In genomic region chr1:30738040-30738441, GRCh38 we compare ENCODE assay signal across 18 cellular contexts. TPM values are rescaled to one million over a fixed set of nuclear protein-coding genes. Genes with fewer than 3 reads are reported as not detected.
DNase-seq lines count a peak whose midpoint lies in the region; ATAC-seq, FAIRE-seq and TF ChIP-seq lines count a peak whose summit lies in the region.
"Had no signal": no experiment of that assay in that cellular context is flagged by ENCODE, and none has a peak within 500 bp of the region (broad histone marks: within the 10 kb centered on the region; RNA-seq: fewer than 3 reads in every experiment).

No MANE protein-coding gene starts in this region.

- no peaks in the 10 kb centered on the region for H3K9me2 ChIP-seq in OCI-LY7 (ENCODE audit: insufficient read depth, low read length)

- H3K9me3 ChIP-seq in OCI-LY7 (ENCODE audit: low read length) (no peaks in the 10 kb centered on the region), K562 (replicated peaks; ENCODE audit: control insufficient read depth, insufficient read depth, low read depth, low read length) (peaks cover 9% of the 10 kb centered on the region), A673 (ENCODE audit: low read depth, low read length, poor library complexity, severe bottlenecking) (no peaks in the 10 kb centered on the region)
- H3K9me3 ChIP-seq: gastrocnemius medialis, tibial artery had no signal

- no peaks in the 10 kb centered on the region for H3K27me3 Mint-ChIP-seq in activated T-cell treated with anti-CD3 and anti-CD28 coated beads, Interleukin-2, amount 50 U/mL, for 24 hours

- 27% methylated on average over 5 of the region's 5 CpGs for WGBS in K562 (ENCODE audit: insufficient coverage, low coverage, missing lambda C conversion rate)

- H3K4me3 ChIP-seq in OCI-LY7 (ENCODE audit: low read depth, low read length, poor library complexity, severe bottlenecking), result no peak overlapping the region
- no peak overlapping the region for H3K4me3 ChIP-seq in K562
- H3K4me3 ChIP-seq in A673 (ENCODE audit: low read depth, low read length, poor library complexity, severe bottlenecking), result no peak overlapping the region
- H3K4me3 ChIP-seq: gastrocnemius medialis, GM23248, tibial artery had no signal

- POLR2A ChIA-PET in OCI-LY7 (lab: Charles Lee) (no interaction called here), K562 (lab: Yijun Ruan, JAX) (interaction anchor here (2.3 kb wide), 1 partner anchor 12 kb away, joined by 7 read pairs; no protein-coding TSS in a partner anchor), A673 (lab: Charles Lee; ENCODE audit: low non-redundant PET) (no interaction called here)

- TF ChIP-seq CTCF in OCI-LY7 (conservative IDR thresholded peaks at IDR 0.05; ENCODE audit: low read length) (0 out of 2 replicates have a peak, but pooled peaks have one; percentile 20), K562 (IDR thresholded peaks at IDR 0.05 in 2 of 3, conservative IDR thresholded peaks at IDR 0.05 in 1 of 3; ENCODE audit: insufficient read depth in 2 of 3, low read depth in 1 of 3, low read length in 3 of 3) (peak in 1 of 3 experiments; percentile 69; a peak in 3 of 6 replicates), A673 (conservative IDR thresholded peaks at IDR 0.05; ENCODE audit: low read depth, low read length) (no peak)

- no peak overlapping the region for H3K4me3 Mint-ChIP-seq in activated T-cell treated with anti-CD3 and anti-CD28 coated beads, Interleukin-2, amount 50 U/mL, for 24 hours
- no peak overlapping the region for H3K4me3 Mint-ChIP-seq in stimulated activated effector memory CD8-positive, alpha-beta T cell treated with anti-CD3 and anti-CD28 coated beads, Interleukin-12 subunit alpha, Interleukin-12 subunit beta, amount 100 ng/mL, for 72 hours

- DNase-seq in activated T-cell treated with anti-CD3 and anti-CD28 coated beads, Interleukin-2, amount 50 U/mL, for 24 hours, result no peak
- no peak for DNase-seq in activated T-cell treated with anti-CD3 and anti-CD28 coated beads, Interleukin-2, amount 50 U/mL, for 1 hour
- DNase-seq in OCI-LY7 (ENCODE audit: low spot score) (no peak), K562 (ENCODE audit: extremely low read depth in 1 of 4, low spot score in 3 of 4) (peak; percentile 48 to 70 (median 56)), T1000 (lab: John Stamatoyannopoulos, UW) (no peak), A673 (ENCODE audit: low spot score) (no peak)
- no peak for DNase-seq in stimulated activated effector memory CD8-positive, alpha-beta T cell treated with anti-CD3 and anti-CD28 coated beads, Interleukin-12 subunit alpha, Interleukin-12 subunit beta, amount 100 ng/mL, for 72 hours (ENCODE audit: low spot score in 2 of 2)
- DNase-seq: activated effector memory CD4-positive, alpha-beta T cell treated with Interleukin-2 at 50 U/mL for 16 hours; gastrocnemius medialis; GM23248; midbrain; NCI-H2081; NCI-H774; tibial artery had no signal

- H3K4me1 Mint-ChIP-seq in activated T-cell treated with anti-CD3 and anti-CD28 coated beads, Interleukin-2, amount 50 U/mL, for 24 hours (ENCODE audit: low read depth), result peaks cover 56% of the 10 kb centered on the region
- H3K4me1 Mint-ChIP-seq in stimulated activated effector memory CD8-positive, alpha-beta T cell treated with anti-CD3 and anti-CD28 coated beads, Interleukin-12 subunit alpha, Interleukin-12 subunit beta, amount 100 ng/mL, for 72 hours, result peaks cover 70% of the 10 kb centered on the region

- H3K4me1 ChIP-seq in OCI-LY7 (ENCODE audit: insufficient read depth, low read length, poor library complexity, severe bottlenecking), result peaks cover 37% of the 10 kb centered on the region
- H3K4me1 ChIP-seq in K562 (replicated peaks in 1 of 2; ENCODE audit: control insufficient read depth in 2 of 2, insufficient read depth in 2 of 2, low read length in 2 of 2), result peaks cover 34 to 47% of the 10 kb centered on the region in 2 experiments
- no peaks in the 10 kb centered on the region for H3K4me1 ChIP-seq in A673 (ENCODE audit: insufficient read depth, low read length, poor library complexity, severe bottlenecking)
- H3K4me1 ChIP-seq: gastrocnemius medialis, tibial artery had no signal

- peaks cover 33% of the 10 kb centered on the region for H3K36me3 ChIP-seq in OCI-LY7 (ENCODE audit: insufficient read depth, low read length)
- peaks cover 5% of the 10 kb centered on the region; the same call in 2 of the 3 replicates for H3K36me3 ChIP-seq in K562 (ENCODE audit: control insufficient read depth, insufficient read depth, low read length)
- no peaks in the 10 kb centered on the region for H3K36me3 ChIP-seq in A673 (ENCODE audit: insufficient read depth, low read length, poor library complexity, severe bottlenecking)
- H3K36me3 ChIP-seq: gastrocnemius medialis, tibial artery had no signal

- H3K9ac ChIP-seq in K562 (ENCODE audit: insufficient read depth in 1 of 2, low read depth in 2 of 2, low read length in 2 of 2), result no peak overlapping the region
- H3K9ac ChIP-seq: GM23248 had no signal

- H3K36me3 Mint-ChIP-seq in activated T-cell treated with anti-CD3 and anti-CD28 coated beads, Interleukin-2, amount 50 U/mL, for 24 hours (ENCODE audit: low read depth), result peaks cover 97% of the 10 kb centered on the region
- H3K36me3 Mint-ChIP-seq in stimulated activated effector memory CD8-positive, alpha-beta T cell treated with anti-CD3 and anti-CD28 coated beads, Interleukin-12 subunit alpha, Interleukin-12 subunit beta, amount 100 ng/mL, for 72 hours, result peaks cover 100% of the 10 kb centered on the region

- peak in 1 of 2 experiments; percentile 37; a peak in 1 of 4 replicates for TF ChIP-seq RAD21 in K562 (CRISPR knock-in tag; conservative IDR thresholded peaks at IDR 0.05 in 1 of 2, IDR thresholded peaks at IDR 0.05 in 1 of 2)

- peak; percentile 70 for ATAC-seq in K562
- ATAC-seq in stimulated activated effector memory CD8-positive, alpha-beta T cell treated with anti-CD3 and anti-CD28 coated beads, Interleukin-12 subunit alpha, Interleukin-12 subunit beta, amount 100 ng/mL, for 72 hours, result no peak
- ATAC-seq in HG03439 (IDR thresholded peaks at IDR 0.05; ENCODE audit: unreplicated experiment), result no peak
- ATAC-seq: activated CD4-positive, CD25-positive, alpha-beta regulatory T cell treated with anti-CD3 and anti-CD28 coated beads, Interleukin-2, amount 50 U/mL, for 24 hours; gastrocnemius medialis had no signal

- H3K9me1 ChIP-seq in K562 (ENCODE audit: control insufficient read depth, insufficient read depth, low read length), result no peaks in the 10 kb centered on the region

- FAIRE-seq in K562 (lab: Jason Lieb, UNC), result peak; percentile 72
- FAIRE-seq: bronchial epithelial cell, islet of Langerhans had no signal

- no peaks in the 10 kb centered on the region for H3K9me3 Mint-ChIP-seq in activated T-cell treated with anti-CD3 and anti-CD28 coated beads, Interleukin-2, amount 50 U/mL, for 24 hours
- H3K9me3 Mint-ChIP-seq in stimulated activated effector memory CD8-positive, alpha-beta T cell treated with anti-CD3 and anti-CD28 coated beads, Interleukin-12 subunit alpha, Interleukin-12 subunit beta, amount 100 ng/mL, for 72 hours, result no peaks in the 10 kb centered on the region

- peak overlapping the region; percentile 89 for H3K27ac Mint-ChIP-seq in activated T-cell treated with anti-CD3 and anti-CD28 coated beads, Interleukin-2, amount 50 U/mL, for 24 hours
- H3K27ac Mint-ChIP-seq in stimulated activated effector memory CD8-positive, alpha-beta T cell treated with anti-CD3 and anti-CD28 coated beads, Interleukin-12 subunit alpha, Interleukin-12 subunit beta, amount 100 ng/mL, for 72 hours, result peak overlapping the region; percentile 95

- intact Hi-C loops in OCI-LY7 (cut with micrococcal nuclease; ENCODE audit: unreplicated experiment) (no loop called here), K562 (cut with micrococcal nuclease) (no loop called here), A673 (cut with micrococcal nuclease; ENCODE audit: unreplicated experiment) (no loop called here)

- H3K27me3 ChIP-seq in K562 (ENCODE audit: control insufficient read depth in 2 of 2, insufficient read depth in 2 of 2, low read length in 2 of 2), result no peaks in the 10 kb centered on the region
- no peaks in the 10 kb centered on the region for H3K27me3 ChIP-seq in A673 (replicated peaks; ENCODE audit: insufficient read depth, low read depth, low read length, poor library complexity)
- H3K27me3 ChIP-seq: gastrocnemius medialis had no signal

- TF ChIP-seq EP300 in K562 (IDR thresholded peaks at IDR 0.05; ENCODE audit: low read length), result no peak

- H4K20me1 ChIP-seq in OCI-LY7 (ENCODE audit: insufficient read depth, low read length) (peaks cover 3% of the 10 kb centered on the region; the same call in 1 of the 2 replicates), K562 (replicated peaks; ENCODE audit: control insufficient read depth, insufficient read depth, low read length) (no peaks in the 10 kb centered on the region)

- H3K4me2 ChIP-seq in OCI-LY7 (ENCODE audit: low read length) (no peak overlapping the region), K562 (ENCODE audit: insufficient read depth, low read length) (no peak overlapping the region)

- in situ Hi-C loops in K562 (cut with MboI), result no loop called here

- no peak overlapping the region for H3K27ac ChIP-seq in OCI-LY7 (ENCODE audit: low read depth, low read length, poor library complexity, severe bottlenecking)
- H3K27ac ChIP-seq in K562 (ENCODE audit: extremely low read depth, low read depth, low read length), result peak overlapping the region; percentile 5; the same call in 2 of the 3 replicates
- H3K27ac ChIP-seq in A673 (ENCODE audit: low read depth, low read length, poor library complexity, severe bottlenecking), result no peak overlapping the region
- H3K27ac ChIP-seq: gastrocnemius medialis, GM23248, tibial artery had no signal

- TF ChIP-seq POLR2A in K562 (conservative IDR thresholded peaks at IDR 0.05), result no peak

- H2AFZ ChIP-seq in OCI-LY7 (ENCODE audit: low read length) (no peak overlapping the region), K562 (ENCODE audit: low read depth, low read length) (no peak overlapping the region)
- H2AFZ ChIP-seq: GM23248 had no signal

- no TSS peak for BruUV-seq in OCI-LY7 (replicated peaks; lab: Mats Ljungman, UMichigan)
- BruUV-seq in K562 (replicated peaks; lab: Mats Ljungman, UMichigan), result no TSS peak
- BruUV-seq in A673 (replicated peaks; lab: Mats Ljungman, UMichigan), result no TSS peak

- CTCF ChIA-PET in OCI-LY7 (lab: Charles Lee; ENCODE audit: unreplicated experiment), result no interaction called here
- CTCF ChIA-PET in K562 (lab: Yijun Ruan, JAX; ENCODE audit: low intra/inter-chr PET ratio), result no interaction called here
- CTCF ChIA-PET in A673 (lab: Charles Lee), result no interaction called here

- H3K79me2 ChIP-seq in OCI-LY7 (ENCODE audit: insufficient read depth, low read depth, low read length) (no peaks in the 10 kb centered on the region), K562 (ENCODE audit: control insufficient read depth, insufficient read depth, low read length) (no peaks in the 10 kb centered on the region)

RNA-seq across cellular contexts. Expression of gene MATN1, which starts 14.7 kb away (rescaled TPM):
- total RNA-seq in OCI-LY7 (2014; rRNA removed; shearing (Covaris generic)), result 0.18 and 0.28 TPM in 2 replicates
- total RNA-seq in OCI-LY7 (2022) (0.42 TPM in 1 of 2 replicates, not detected in the other), K562 (2014; rRNA removed) (1.8 and 1.9 TPM in 2 replicates), K562 (2014; rRNA removed; fragmentation: Illumina TruSeq; extraction: Trizol) (0.45 and 0.51 TPM in 2 replicates), K562 (2015; rRNA removed; fragmentation: Illumina TruSeq; extraction: Trizol) (0.79 and 1.2 TPM in 2 replicates), K562 (2021) (1.8 and 2.3 TPM in 2 replicates), A673 (2021) (not detected in 2 replicates)
- 2.0 and 5.9 TPM in 2 replicates for total RNA-seq in K562 (2011; cell fraction: chromatin; rRNA removed; ENCODE audit: low replicate concordance)
- total RNA-seq in K562 (2011; cell fraction: nucleolus; rRNA removed), result 4.5 and 5.4 TPM in 2 replicates
- total RNA-seq in K562 (2011; cell fraction: nucleoplasm; rRNA removed), result 2.7 and 4.0 TPM in 2 replicates
- polyA plus RNA-seq in K562 (2011; rRNA removed) (0.89 and 1.5 TPM in 2 replicates), K562 (2014; fragmentation: Illumina TruSeq; extraction: Trizol) (1.1 and 1.6 TPM in 2 replicates), K562 (2014; fragmentation: Nextera tagmentation; extraction: Ambion mirVana) (under 1 TPM; 0.10 to 0.18 TPM), K562 (2014; rRNA removed) (1.6 and 3.6 TPM in 2 replicates)
- 0.78 and 2.4 TPM in 2 replicates for polyA plus RNA-seq in K562 (2011; cell fraction: cytosol; rRNA removed)
- 3.5 and 9.8 TPM in 2 replicates for polyA plus RNA-seq in K562 (2011; cell fraction: nucleus; rRNA removed)
- polyA plus RNA-seq in K562 (2012), result 1.9 and 2.4 TPM in 2 replicates
- 0.48 and 0.88 TPM in 2 replicates for polyA minus RNA-seq in K562 (2011; rRNA and poly(A)+ RNA removed)
- polyA minus RNA-seq in K562 (2011; cell fraction: cytosol; rRNA and poly(A)+ RNA removed), result 1.4 and 1.6 TPM in 2 replicates
- polyA minus RNA-seq in K562 (2011; cell fraction: nucleus; rRNA and poly(A)+ RNA removed), result 1.4 and 3.4 TPM in 2 replicates
- total RNA-seq: bronchial epithelial cell, gastrocnemius medialis had no signal
- polyA plus RNA-seq: GM23248 had no signal

RNA-seq across cellular contexts. Expression of gene LAPTM5, which starts 19.5 kb away (rescaled TPM):
- total RNA-seq in OCI-LY7 (2014; rRNA removed; shearing (Covaris generic)), result 91.2 and 113 TPM in 2 replicates
- total RNA-seq in OCI-LY7 (2022) (137 and 163 TPM in 2 replicates), K562 (2014; rRNA removed) (10.7 and 12.3 TPM in 2 replicates), K562 (2014; rRNA removed; fragmentation: Illumina TruSeq; extraction: Trizol) (11.7 and 13.2 TPM in 2 replicates), K562 (2015; rRNA removed; fragmentation: Illumina TruSeq; extraction: Trizol) (44.3 and 44.7 TPM in 2 replicates), K562 (2021) (30.3 and 33.8 TPM in 2 replicates), A673 (2021) (not detected in 2 replicates)
- total RNA-seq in K562 (2011; cell fraction: chromatin; rRNA removed; ENCODE audit: low replicate concordance), result 11.2 and 16.2 TPM in 2 replicates
- total RNA-seq in K562 (2011; cell fraction: nucleolus; rRNA removed), result 19.8 and 22.9 TPM in 2 replicates
- total RNA-seq in K562 (2011; cell fraction: nucleoplasm; rRNA removed), result 20.3 and 27.1 TPM in 2 replicates
- polyA plus RNA-seq in K562 (2011; rRNA removed) (42.5 and 418 TPM in 2 replicates), K562 (2014; fragmentation: Illumina TruSeq; extraction: Trizol) (44.5 and 47.3 TPM in 2 replicates), K562 (2014; fragmentation: Nextera tagmentation; extraction: Ambion mirVana) (1 to 10 TPM; 2.4 to 4.8 TPM), K562 (2014; rRNA removed) (20.3 and 22.2 TPM in 2 replicates)
- 103 and 599 TPM in 2 replicates for polyA plus RNA-seq in K562 (2011; cell fraction: cytosol; rRNA removed)
- 41.2 and 275 TPM in 2 replicates for polyA plus RNA-seq in K562 (2011; cell fraction: nucleus; rRNA removed)
- polyA plus RNA-seq in K562 (2012), result 63.5 and 133 TPM in 2 replicates
- polyA minus RNA-seq in K562 (2011; rRNA and poly(A)+ RNA removed), result 72.1 and 524 TPM in 2 replicates
- polyA minus RNA-seq in K562 (2011; cell fraction: cytosol; rRNA and poly(A)+ RNA removed), result 41.0 and 310 TPM in 2 replicates
- polyA minus RNA-seq in K562 (2011; cell fraction: nucleus; rRNA and poly(A)+ RNA removed), result 7.7 and 80.9 TPM in 2 replicates
- total RNA-seq: GM23248 had no signal

Comparison
In these comparisons a context has a peak if more than half of its experiments do, and no peak if none do; other contexts are left out.
1. DNase-seq: peak in K562 (4 of 4); none in activated T-cell treated with anti-CD3 and anti-CD28 coated beads, Interleukin-2, amount 50 U/mL, for 24 hours (single experiment), activated T-cell treated with anti-CD3 and anti-CD28 coated beads, Interleukin-2, amount 50 U/mL, for 1 hour (single experiment), OCI-LY7 (single experiment), stimulated activated effector memory CD8-positive, alpha-beta T cell treated with anti-CD3 and anti-CD28 coated beads, Interleukin-12 subunit alpha, Interleukin-12 subunit beta, amount 100 ng/mL, for 72 hours (0 of 2), T1000 (single experiment) and A673 (single experiment).
2. RNA of gene LAPTM5, which starts 19.5 kb away (total RNA-seq): 91.2 to 163 TPM in OCI-LY7 and 10.7 to 44.7 TPM in K562; not detected in A673; every median in the first group is over 10 times any median in the second.